1 cellular context compared by ENCODE assay signal in genomic region chr13:27599845-27600553, GRCh38.
TF ChIP-seq lines count a peak whose summit lies in the region.

No MANE protein-coding gene starts in this region.

TF ChIP-seq in endothelial cell of umbilical vein, 7 proteins besides CTCF, POLR2A, EP300 and RAD21 (continued from another document):
- TF ChIP-seq EZH2 (IDR thresholded peaks at IDR 0.05; ENCODE audit: borderline replicate concordance, low read depth, low read length, severe bottlenecking) (no peak), POLR2AphosphoS5 (IDR thresholded peaks at IDR 0.05; ENCODE audit: insufficient read depth, low read depth, low read length) (peak; percentile 24), GATA2 (IDR thresholded peaks at IDR 0.05; ENCODE audit: insufficient read depth, insufficient read length, low read depth, low read length) (peak; percentile 82)
